Comparison of ENCODE assay signal across 1 cellular context in the genomic region with DNA sequence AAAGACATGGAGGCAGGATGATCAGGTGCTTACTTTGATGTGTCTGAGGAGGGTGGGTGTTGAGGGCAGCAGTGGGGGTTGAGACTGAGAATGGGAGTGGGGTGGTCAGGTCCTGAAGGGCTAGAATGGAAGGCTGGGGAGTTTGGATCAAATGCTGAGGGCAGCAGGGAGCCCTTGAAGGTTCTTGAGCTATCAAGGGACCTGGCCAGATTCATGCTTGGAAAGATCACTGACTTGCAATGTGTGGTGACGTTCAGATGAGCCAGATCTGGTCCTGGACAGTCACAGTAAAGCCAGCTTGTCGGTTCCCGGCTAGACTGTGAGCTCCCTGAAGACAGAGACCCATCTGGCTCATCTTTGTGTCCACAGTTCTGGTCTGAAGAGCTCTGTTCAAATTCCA.
TF ChIP-seq lines count a peak whose summit lies in the region.

No MANE protein-coding gene starts in this region.

TF ChIP-seq in IMR-90, 13 proteins besides CTCF, POLR2A, EP300 and RAD21 (continued from another document):
- TF ChIP-seq, protein P1, sequence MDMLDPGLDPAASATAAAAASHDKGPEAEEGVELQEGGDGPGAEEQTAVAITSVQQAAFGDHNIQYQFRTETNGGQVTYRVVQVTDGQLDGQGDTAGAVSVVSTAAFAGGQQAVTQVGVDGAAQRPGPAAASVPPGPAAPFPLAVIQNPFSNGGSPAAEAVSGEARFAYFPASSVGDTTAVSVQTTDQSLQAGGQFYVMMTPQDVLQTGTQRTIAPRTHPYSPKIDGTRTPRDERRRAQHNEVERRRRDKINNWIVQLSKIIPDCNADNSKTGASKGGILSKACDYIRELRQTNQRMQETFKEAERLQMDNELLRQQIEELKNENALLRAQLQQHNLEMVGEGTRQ (IDR thresholded peaks at IDR 0.05; ENCODE audit: low read depth, low read length), result no peak
- TF ChIP-seq RCOR1 (IDR thresholded peaks at IDR 0.05; ENCODE audit: insufficient replicate concordance, low read length), result no peak
- no peak for TF ChIP-seq SMC3 (IDR thresholded peaks at IDR 0.05; ENCODE audit: low read depth, low read length)
- no peak for TF ChIP-seq MAFK (IDR thresholded peaks at IDR 0.05; ENCODE audit: low read depth, low read length)
TF ChIP-seq in IMR-90: peak in this region for 0.
